Comparison of ENCODE assay signal across 1 cellular context in genomic region chr21:42337830-42338729, GRCh38.
TF ChIP-seq lines count a peak whose summit lies in the region.

No MANE protein-coding gene starts in this region.

TF ChIP-seq in K562, 482 proteins besides CTCF, POLR2A, EP300 and RAD21 (continued from another document and continues in another):
- no peak for TF ChIP-seq CHD7 (IDR thresholded peaks at IDR 0.05; ENCODE audit: low read depth, low read length)
- no peak for TF ChIP-seq TFE3 (CRISPR knock-in tag; IDR thresholded peaks at IDR 0.05)
- TF ChIP-seq ZNF609 (CRISPR knock-in tag; IDR thresholded peaks at IDR 0.05; ENCODE audit: borderline replicate concordance), result no peak
- no peak for TF ChIP-seq ELF1 (tag; IDR thresholded peaks at IDR 0.05)
- no peak for TF ChIP-seq BMI1 (IDR thresholded peaks at IDR 0.05; ENCODE audit: low read length)
- TF ChIP-seq ARID2 (IDR thresholded peaks at IDR 0.05), result no peak
- TF ChIP-seq POLR2H (tag; IDR thresholded peaks at IDR 0.05; ENCODE audit: low read depth), result no peak
- TF ChIP-seq SLC30A9 (CRISPR knock-in tag; IDR thresholded peaks at IDR 0.05), result no peak
- TF ChIP-seq MBD2 (IDR thresholded peaks at IDR 0.05; ENCODE audit: borderline replicate concordance, low read depth), result no peak
- no peak for TF ChIP-seq ZNF408 (CRISPR knock-in tag; IDR thresholded peaks at IDR 0.05; ENCODE audit: low read depth)
- TF ChIP-seq GTF2B (IDR thresholded peaks at IDR 0.05; ENCODE audit: extremely low read depth, insufficient read length), result no peak
- TF ChIP-seq NRF1 (conservative IDR thresholded peaks at IDR 0.05 in 1 of 2, IDR thresholded peaks at IDR 0.05 in 1 of 2), result peak; percentile 18 to 32; a peak in 2 of 4 replicates
- no peak for TF ChIP-seq RFX7 (CRISPR knock-in tag; IDR thresholded peaks at IDR 0.05)
- no peak for TF ChIP-seq CCNT2 (IDR thresholded peaks at IDR 0.05; ENCODE audit: borderline replicate concordance, extremely low read depth, insufficient read length, low read depth, low read length)
- 0 out of 2 replicates have a peak, but pooled peaks have one; percentile 11 for TF ChIP-seq ETV1 (tag; conservative IDR thresholded peaks at IDR 0.05; ENCODE audit: low read depth)
- TF ChIP-seq PCBP2 (IDR thresholded peaks at IDR 0.05; ENCODE audit: low read depth, low read length, poor library complexity, severe bottlenecking), result no peak
- no peak for TF ChIP-seq XRCC5 (IDR thresholded peaks at IDR 0.05; ENCODE audit: low read depth, low read length)
- no peak for TF ChIP-seq BHLHE40 (IDR thresholded peaks at IDR 0.05; ENCODE audit: low read length)
- no peak for TF ChIP-seq DLX4 (CRISPR knock-in tag; IDR thresholded peaks at IDR 0.05)
- TF ChIP-seq ZNF354B (CRISPR knock-in tag; IDR thresholded peaks at IDR 0.05), result no peak
- TF ChIP-seq MYC (IDR thresholded peaks at IDR 0.05; ENCODE audit: low read depth, low read length), result 0 out of 2 replicates have a peak, but pooled peaks have one; percentile 38
- no peak for TF ChIP-seq MYC (CRISPR knock-in tag; IDR thresholded peaks at IDR 0.05; ENCODE audit: borderline replicate concordance, low read depth)
- TF ChIP-seq TOE1 (IDR thresholded peaks at IDR 0.05; ENCODE audit: borderline replicate concordance), result no peak
- no peak for TF ChIP-seq TOE1 (CRISPR knock-in tag; IDR thresholded peaks at IDR 0.05; ENCODE audit: borderline replicate concordance, low read depth)
- TF ChIP-seq FOXK2 (conservative IDR thresholded peaks at IDR 0.05 in 1 of 2, IDR thresholded peaks at IDR 0.05 in 1 of 2; ENCODE audit: low read depth in 2 of 2), result peak in 1 of 2 experiments; percentile 19; a peak in 1 of 4 replicates
- TF ChIP-seq ETS1 (conservative IDR thresholded peaks at IDR 0.05; ENCODE audit: control insufficient read depth, low read depth, low read length), result no peak
- TF ChIP-seq ZNF695 (CRISPR knock-in tag; IDR thresholded peaks at IDR 0.05), result no peak
- TF ChIP-seq AFF4 (CRISPR knock-in tag; IDR thresholded peaks at IDR 0.05), result no peak
- no peak for TF ChIP-seq ZNF644 (tag; IDR thresholded peaks at IDR 0.05; ENCODE audit: low read depth)
